27 cellular contexts compared by ENCODE assay signal in genomic region chr6:69958978-69959377, GRCh38.
"Had no signal": no experiment of that assay in that cellular context is flagged by ENCODE, and none has a peak within 500 bp of the region (broad histone marks: within the 10 kb centered on the region; RNA-seq: fewer than 3 reads in every experiment).

No MANE protein-coding gene starts in this region.

- DNase-seq: activated B cell treated with CpG ODN at 0.5 μM for 24 hours; activated CD4-positive, alpha-beta T cell treated with anti-CD3 and anti-CD28 coated beads for 48 hours; activated CD4-positive, alpha-beta T cell treated with anti-CD3 and anti-CD28 coated beads, Interleukin-2, amount 50 U/mL, for 1 hour; activated CD4-positive, alpha-beta T cell treated with anti-CD3 and anti-CD28 coated beads, Interleukin-2, amount 50 U/mL, for 48 hours; activated CD8-positive, alpha-beta memory T cell treated with anti-CD3 and anti-CD28 coated beads for 24 hours; activated CD8-positive, alpha-beta T cell treated with anti-CD3 and anti-CD28 coated beads for 36 hours; activated effector memory CD4-positive, alpha-beta T cell treated with Interleukin-2 at 50 U/mL for 16 hours; activated gamma-delta T cell treated with Interleukin-2 at 50 U/mL for 16 hours; activated naive CD4-positive, alpha-beta T cell treated with anti-CD3 and anti-CD28 coated beads, Interleukin-2, amount 50 U/mL, for 16 hours; activated naive CD4-positive, alpha-beta T cell treated with Interleukin-2 at 50 U/mL for 16 hours; activated T-cell treated with anti-CD3 and anti-CD28 coated beads, Interleukin-2, amount 50 U/mL, for 4 hours; amniotic stem cell; anterior cingulate cortex; brain microvascular endothelial cell; dorsolateral prefrontal cortex; effector memory CD4-positive, alpha-beta T cell; endodermal cell; foreskin melanocyte; heart right ventricle; T-helper 17 cell; T1000; WERI-Rb-1 had no signal

- H3K4me3 ChIP-seq: coronary artery, dorsolateral prefrontal cortex, esophagus muscularis mucosa, gastroesophageal sphincter, heart right ventricle had no signal

- ATAC-seq: activated CD4-positive, CD25-positive, alpha-beta regulatory T cell treated with anti-CD3 and anti-CD28 coated beads, Interleukin-2, amount 50 U/mL, for 24 hours; activated CD8-positive, alpha-beta T cell treated with anti-CD3 and anti-CD28 coated beads for 36 hours; activated T-cell treated with anti-CD3 and anti-CD28 coated beads, Interleukin-2, amount 50 U/mL, for 4 hours; activated T-helper 17 cell treated with anti-CD3 and anti-CD28 coated beads, Interleukin-2, amount 50 U/mL, for 72 hours; gastroesophageal sphincter; heart right ventricle; T-helper 17 cell had no signal
